In genomic region chr6:161161121-161161520, GRCh38 we compare ENCODE assay signal across 17 cellular contexts.
"Had no signal": no experiment of that assay in that cellular context is flagged by ENCODE, and none has a peak within 500 bp of the region (broad histone marks: within the 10 kb centered on the region; RNA-seq: fewer than 3 reads in every experiment).

No MANE protein-coding gene starts in this region.

- H2AFZ ChIP-seq: hepatocyte had no signal

- H3K36me3 ChIP-seq: ovary, right atrium auricular region, transverse colon had no signal

- H3K27ac Mint-ChIP-seq: naive thymus-derived CD8-positive, alpha-beta T cell had no signal

- H3K9me3 Mint-ChIP-seq: effector memory CD8-positive, alpha-beta T cell had no signal

- H3K4me3 ChIP-seq: esophagus squamous epithelium, hepatocyte, left ventricle myocardium inferior, lower lobe of right lung, mucosa of descending colon, ovary, right atrium auricular region, smooth muscle cell, testis, transverse colon had no signal

- H3K4me1 ChIP-seq: esophagus squamous epithelium, lower lobe of right lung, right atrium auricular region, testis, transverse colon had no signal

- H3K4me3 Mint-ChIP-seq: effector memory CD8-positive, alpha-beta T cell; naive thymus-derived CD8-positive, alpha-beta T cell had no signal

- H3K79me2 ChIP-seq: hepatocyte had no signal

- H3K27me3 ChIP-seq: esophagus squamous epithelium, hepatocyte, ovary, right atrium auricular region, testis, transverse colon had no signal

- H3K4me1 Mint-ChIP-seq: naive thymus-derived CD8-positive, alpha-beta T cell had no signal

- FAIRE-seq: kidney had no signal

- H3K9me3 ChIP-seq: esophagus squamous epithelium, lower lobe of right lung, mucosa of descending colon, ovary, right atrium auricular region, testis, transverse colon had no signal

- DNase-seq: caudate nucleus; effector memory CD8-positive, alpha-beta T cell; esophagus squamous epithelium; kidney; left cardiac atrium; left ventricle myocardium inferior; lower lobe of right lung; mucosa of descending colon; naive thymus-derived CD8-positive, alpha-beta T cell; ovary; stimulated activated CD4-positive, alpha-beta T cell treated with anti-CD3 and anti-CD28 coated beads, Interleukin-2, amount 100 ng/mL, for 48 hours; stimulated activated naive CD4-positive, alpha-beta T cell treated with Interleukin-2 at 50 U/mL for 16 hours; testis; transverse colon had no signal

- H3K27me3 Mint-ChIP-seq: effector memory CD8-positive, alpha-beta T cell; naive thymus-derived CD8-positive, alpha-beta T cell had no signal

- H3K4me2 ChIP-seq: hepatocyte, smooth muscle cell had no signal

- H3K27ac ChIP-seq: esophagus squamous epithelium, hepatocyte, lower lobe of right lung, ovary, right atrium auricular region, testis had no signal

- ATAC-seq: effector memory CD8-positive, alpha-beta T cell; left cardiac atrium; mucosa of descending colon; naive thymus-derived CD8-positive, alpha-beta T cell had no signal
